In the genomic region with DNA sequence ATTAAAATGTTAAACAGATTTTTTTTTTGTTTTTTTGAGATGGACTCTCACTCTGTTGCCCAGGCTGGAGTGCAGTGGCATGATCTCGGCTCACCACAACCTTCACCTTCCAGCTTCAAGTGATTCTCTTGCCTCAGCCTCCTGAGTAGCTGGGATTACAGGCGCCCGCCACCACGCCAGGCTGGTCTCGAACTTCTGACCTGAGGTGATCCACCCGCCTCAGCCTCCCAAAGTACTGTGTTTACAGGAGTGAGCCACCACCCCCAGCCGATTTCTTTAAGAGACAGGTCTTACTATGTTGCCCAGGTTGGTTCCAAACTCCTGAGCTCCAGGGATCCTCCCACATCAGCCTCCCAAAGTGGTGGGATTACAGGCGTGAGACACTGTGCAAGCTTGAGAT, we compare ENCODE assay signal across 1 cellular context. TPM values are rescaled to one million over a fixed set of nuclear protein-coding genes. Genes with fewer than 3 reads are reported as not detected.
"Had no signal": no experiment of that assay in that cellular context is flagged by ENCODE, and none has a peak within 500 bp of the region (broad histone marks: within the 10 kb centered on the region; RNA-seq: fewer than 3 reads in every experiment).

No MANE protein-coding gene starts in this region.

RNA-seq across cellular contexts. Expression of a gene that starts 19.0 kb away (rescaled TPM):
- total RNA-seq: H4 had no signal
